Comparison of ENCODE assay signal across 2 cellular contexts in genomic region chr2:2253139-2254016, GRCh38.
A peak's percentile ranks its signal among the peaks of the same experiment; 100 is the strongest.
TF ChIP-seq lines count a peak whose summit lies in the region.

No MANE protein-coding gene starts in this region.

TF ChIP-seq in GM23338, 12 proteins besides CTCF, POLR2A, EP300 and RAD21 (continued from another document):
- TF ChIP-seq, protein P1, sequence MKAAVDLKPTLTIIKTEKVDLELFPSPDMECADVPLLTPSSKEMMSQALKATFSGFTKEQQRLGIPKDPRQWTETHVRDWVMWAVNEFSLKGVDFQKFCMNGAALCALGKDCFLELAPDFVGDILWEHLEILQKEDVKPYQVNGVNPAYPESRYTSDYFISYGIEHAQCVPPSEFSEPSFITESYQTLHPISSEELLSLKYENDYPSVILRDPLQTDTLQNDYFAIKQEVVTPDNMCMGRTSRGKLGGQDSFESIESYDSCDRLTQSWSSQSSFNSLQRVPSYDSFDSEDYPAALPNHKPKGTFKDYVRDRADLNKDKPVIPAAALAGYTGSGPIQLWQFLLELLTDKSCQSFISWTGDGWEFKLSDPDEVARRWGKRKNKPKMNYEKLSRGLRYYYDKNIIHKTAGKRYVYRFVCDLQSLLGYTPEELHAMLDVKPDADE (IDR thresholded peaks at IDR 0.05) = no peak
- TF ChIP-seq JUNB (IDR thresholded peaks at IDR 0.05; ENCODE audit: unreplicated experiment) = no peak

TF ChIP-seq in K562, 482 proteins besides CTCF, POLR2A, EP300 and RAD21 (continued from another document and continues in another):
- TF ChIP-seq, protein P2, sequence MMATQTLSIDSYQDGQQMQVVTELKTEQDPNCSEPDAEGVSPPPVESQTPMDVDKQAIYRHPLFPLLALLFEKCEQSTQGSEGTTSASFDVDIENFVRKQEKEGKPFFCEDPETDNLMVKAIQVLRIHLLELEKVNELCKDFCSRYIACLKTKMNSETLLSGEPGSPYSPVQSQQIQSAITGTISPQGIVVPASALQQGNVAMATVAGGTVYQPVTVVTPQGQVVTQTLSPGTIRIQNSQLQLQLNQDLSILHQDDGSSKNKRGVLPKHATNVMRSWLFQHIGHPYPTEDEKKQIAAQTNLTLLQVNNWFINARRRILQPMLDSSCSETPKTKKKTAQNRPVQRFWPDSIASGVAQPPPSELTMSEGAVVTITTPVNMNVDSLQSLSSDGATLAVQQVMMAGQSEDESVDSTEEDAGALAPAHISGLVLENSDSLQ (IDR thresholded peaks at IDR 0.05) = 0 out of 2 replicates have a peak, but pooled peaks have one; percentile 4
- TF ChIP-seq ZNF212 (CRISPR knock-in tag; IDR thresholded peaks at IDR 0.05) (no peak), ZNF644 (tag; IDR thresholded peaks at IDR 0.05; ENCODE audit: low read depth) (no peak), MTA1 (IDR thresholded peaks at IDR 0.05; ENCODE audit: borderline replicate concordance) (no peak), SUPT5H (IDR thresholded peaks at IDR 0.05) (no peak), ZC3H11A (IDR thresholded peaks at IDR 0.05; ENCODE audit: low read depth, low read length) (no peak), ZBTB49 (CRISPR knock-in tag; IDR thresholded peaks at IDR 0.05; ENCODE audit: borderline replicate concordance) (no peak), ZNF316 (IDR thresholded peaks at IDR 0.05) (peak; percentile 72), PHTF2 (CRISPR knock-in tag; IDR thresholded peaks at IDR 0.05) (no peak), ETV6 (IDR thresholded peaks at IDR 0.05; ENCODE audit: borderline replicate concordance in 1 of 2, low read depth in 2 of 2, low read length in 1 of 2) (peak; percentile 68 to 87; a peak in 3 of 4 replicates), ETV6 (CRISPR knock-in tag; IDR thresholded peaks at IDR 0.05; ENCODE audit: borderline replicate concordance) (no peak), HOXB6 (CRISPR knock-in tag; IDR thresholded peaks at IDR 0.05; ENCODE audit: borderline replicate concordance) (no peak), RBFOX2 (IDR thresholded peaks at IDR 0.05; ENCODE audit: low read depth, low read length) (no peak), C11orf30 (IDR thresholded peaks at IDR 0.05; ENCODE audit: low read depth) (peak; percentile 48; the same call in 1 of the 2 replicates), KLF13 (tag; IDR thresholded peaks at IDR 0.05; ENCODE audit: borderline replicate concordance, low read depth) (no peak), PHF20 (IDR thresholded peaks at IDR 0.05; ENCODE audit: partially characterized antibody) (no peak), NR2F6 (CRISPR knock-in tag; IDR thresholded peaks at IDR 0.05) (no peak), ZNF24 (IDR thresholded peaks at IDR 0.05) (no peak), ZNF766 (CRISPR knock-in tag; conservative IDR thresholded peaks at IDR 0.05) (no peak), TEAD4 (IDR thresholded peaks at IDR 0.05; ENCODE audit: low read length) (no peak), TEAD4 (CRISPR knock-in tag; IDR thresholded peaks at IDR 0.05; ENCODE audit: borderline replicate concordance) (no peak), POU5F1 (IDR thresholded peaks at IDR 0.05; ENCODE audit: borderline replicate concordance, low read depth, low read length, partially characterized antibody) (no peak), SOX6 (IDR thresholded peaks at IDR 0.05) (no peak)
- TF ChIP-seq, protein P3, sequence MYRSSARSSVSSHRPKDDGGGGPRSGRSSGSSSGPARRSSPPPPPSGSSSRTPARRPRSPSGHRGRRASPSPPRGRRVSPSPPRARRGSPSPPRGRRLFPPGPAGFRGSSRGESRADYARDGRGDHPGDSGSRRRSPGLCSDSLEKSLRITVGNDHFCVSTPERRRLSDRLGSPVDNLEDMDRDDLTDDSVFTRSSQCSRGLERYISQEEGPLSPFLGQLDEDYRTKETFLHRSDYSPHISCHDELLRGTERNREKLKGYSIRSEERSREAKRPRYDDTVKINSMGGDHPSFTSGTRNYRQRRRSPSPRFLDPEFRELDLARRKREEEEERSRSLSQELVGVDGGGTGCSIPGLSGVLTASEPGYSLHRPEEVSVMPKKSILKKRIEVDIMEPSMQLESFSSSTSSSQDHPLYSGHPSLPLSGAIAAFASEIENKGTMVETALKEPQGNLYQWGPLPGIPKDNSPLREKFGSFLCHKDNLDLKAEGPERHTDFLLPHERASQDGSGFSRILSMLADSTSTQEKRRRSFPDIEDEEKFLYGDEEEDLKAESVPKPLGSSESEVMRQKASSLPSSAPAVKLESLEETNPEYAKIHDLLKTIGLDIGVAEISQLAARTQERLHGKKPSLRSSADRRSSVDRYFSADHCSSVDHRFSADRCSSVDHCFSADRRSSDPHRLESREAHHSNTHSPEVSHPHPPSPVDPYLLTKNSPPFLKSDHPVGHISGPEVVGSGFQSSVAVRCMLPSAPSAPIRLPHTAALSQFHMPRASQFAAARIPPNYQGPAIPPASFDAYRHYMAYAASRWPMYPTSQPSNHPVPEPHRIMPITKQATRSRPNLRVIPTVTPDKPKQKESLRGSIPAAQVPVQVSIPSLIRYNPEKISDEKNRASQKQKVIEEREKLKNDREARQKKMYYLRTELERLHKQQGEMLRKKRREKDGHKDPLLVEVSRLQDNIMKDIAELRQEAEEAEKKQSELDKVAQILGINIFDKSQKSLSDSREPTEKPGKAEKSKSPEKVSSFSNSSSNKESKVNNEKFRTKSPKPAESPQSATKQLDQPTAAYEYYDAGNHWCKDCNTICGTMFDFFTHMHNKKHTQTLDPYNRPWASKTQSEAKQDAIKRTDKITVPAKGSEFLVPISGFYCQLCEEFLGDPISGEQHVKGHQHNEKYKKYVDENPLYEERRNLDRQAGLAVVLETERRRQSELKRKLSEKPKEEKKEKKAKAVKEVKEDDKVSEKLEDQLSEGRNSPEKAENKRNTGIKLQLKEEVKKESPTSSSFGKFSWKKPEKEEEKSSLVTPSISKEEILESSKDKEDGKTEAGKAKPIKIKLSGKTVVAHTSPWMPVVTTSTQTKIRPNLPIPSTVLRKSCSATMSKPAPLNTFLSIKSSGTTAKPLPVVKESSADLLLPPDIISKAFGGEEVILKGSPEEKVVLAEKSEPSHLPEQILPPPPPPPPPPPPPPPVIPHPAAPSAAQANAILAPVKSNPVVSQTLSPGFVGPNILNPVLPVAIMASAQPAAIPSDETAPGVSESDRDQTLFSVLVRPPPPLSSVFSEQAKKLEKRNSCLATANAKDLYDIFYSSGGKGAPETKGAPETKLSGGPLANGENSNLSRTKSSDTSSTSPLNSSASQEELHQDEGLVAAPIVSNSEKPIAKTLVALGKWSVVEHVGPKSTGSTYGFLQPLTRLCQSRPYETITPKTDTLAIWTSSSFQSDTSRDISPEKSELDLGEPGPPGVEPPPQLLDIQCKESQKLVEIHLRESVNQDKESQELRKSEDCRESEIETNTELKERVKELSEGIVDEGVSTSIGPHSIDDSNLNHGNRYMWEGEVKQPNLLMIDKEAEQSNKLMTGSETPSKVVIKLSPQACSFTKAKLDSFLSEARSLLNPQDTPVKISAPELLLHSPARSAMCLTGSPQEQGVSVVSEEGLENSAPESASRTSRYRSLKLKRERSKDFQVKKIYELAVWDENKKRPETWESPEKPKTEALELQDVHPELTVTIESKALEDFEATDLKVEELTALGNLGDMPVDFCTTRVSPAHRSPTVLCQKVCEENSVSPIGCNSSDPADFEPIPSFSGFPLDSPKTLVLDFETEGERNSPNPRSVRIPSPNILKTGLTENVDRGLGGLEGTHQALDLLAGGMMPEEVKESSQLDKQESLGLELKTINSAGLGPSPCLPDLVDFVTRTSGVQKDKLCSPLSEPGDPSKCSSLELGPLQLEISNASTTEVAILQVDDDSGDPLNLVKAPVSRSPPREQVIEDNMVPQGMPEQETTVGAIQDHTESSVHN (IDR thresholded peaks at IDR 0.05; ENCODE audit: borderline replicate concordance in 1 of 2, low read depth in 1 of 2) = no peak
- TF ChIP-seq, protein P4, sequence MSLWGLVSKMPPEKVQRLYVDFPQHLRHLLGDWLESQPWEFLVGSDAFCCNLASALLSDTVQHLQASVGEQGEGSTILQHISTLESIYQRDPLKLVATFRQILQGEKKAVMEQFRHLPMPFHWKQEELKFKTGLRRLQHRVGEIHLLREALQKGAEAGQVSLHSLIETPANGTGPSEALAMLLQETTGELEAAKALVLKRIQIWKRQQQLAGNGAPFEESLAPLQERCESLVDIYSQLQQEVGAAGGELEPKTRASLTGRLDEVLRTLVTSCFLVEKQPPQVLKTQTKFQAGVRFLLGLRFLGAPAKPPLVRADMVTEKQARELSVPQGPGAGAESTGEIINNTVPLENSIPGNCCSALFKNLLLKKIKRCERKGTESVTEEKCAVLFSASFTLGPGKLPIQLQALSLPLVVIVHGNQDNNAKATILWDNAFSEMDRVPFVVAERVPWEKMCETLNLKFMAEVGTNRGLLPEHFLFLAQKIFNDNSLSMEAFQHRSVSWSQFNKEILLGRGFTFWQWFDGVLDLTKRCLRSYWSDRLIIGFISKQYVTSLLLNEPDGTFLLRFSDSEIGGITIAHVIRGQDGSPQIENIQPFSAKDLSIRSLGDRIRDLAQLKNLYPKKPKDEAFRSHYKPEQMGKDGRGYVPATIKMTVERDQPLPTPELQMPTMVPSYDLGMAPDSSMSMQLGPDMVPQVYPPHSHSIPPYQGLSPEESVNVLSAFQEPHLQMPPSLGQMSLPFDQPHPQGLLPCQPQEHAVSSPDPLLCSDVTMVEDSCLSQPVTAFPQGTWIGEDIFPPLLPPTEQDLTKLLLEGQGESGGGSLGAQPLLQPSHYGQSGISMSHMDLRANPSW (CRISPR knock-in tag; IDR thresholded peaks at IDR 0.05) = no peak
- TF ChIP-seq, protein P5, sequence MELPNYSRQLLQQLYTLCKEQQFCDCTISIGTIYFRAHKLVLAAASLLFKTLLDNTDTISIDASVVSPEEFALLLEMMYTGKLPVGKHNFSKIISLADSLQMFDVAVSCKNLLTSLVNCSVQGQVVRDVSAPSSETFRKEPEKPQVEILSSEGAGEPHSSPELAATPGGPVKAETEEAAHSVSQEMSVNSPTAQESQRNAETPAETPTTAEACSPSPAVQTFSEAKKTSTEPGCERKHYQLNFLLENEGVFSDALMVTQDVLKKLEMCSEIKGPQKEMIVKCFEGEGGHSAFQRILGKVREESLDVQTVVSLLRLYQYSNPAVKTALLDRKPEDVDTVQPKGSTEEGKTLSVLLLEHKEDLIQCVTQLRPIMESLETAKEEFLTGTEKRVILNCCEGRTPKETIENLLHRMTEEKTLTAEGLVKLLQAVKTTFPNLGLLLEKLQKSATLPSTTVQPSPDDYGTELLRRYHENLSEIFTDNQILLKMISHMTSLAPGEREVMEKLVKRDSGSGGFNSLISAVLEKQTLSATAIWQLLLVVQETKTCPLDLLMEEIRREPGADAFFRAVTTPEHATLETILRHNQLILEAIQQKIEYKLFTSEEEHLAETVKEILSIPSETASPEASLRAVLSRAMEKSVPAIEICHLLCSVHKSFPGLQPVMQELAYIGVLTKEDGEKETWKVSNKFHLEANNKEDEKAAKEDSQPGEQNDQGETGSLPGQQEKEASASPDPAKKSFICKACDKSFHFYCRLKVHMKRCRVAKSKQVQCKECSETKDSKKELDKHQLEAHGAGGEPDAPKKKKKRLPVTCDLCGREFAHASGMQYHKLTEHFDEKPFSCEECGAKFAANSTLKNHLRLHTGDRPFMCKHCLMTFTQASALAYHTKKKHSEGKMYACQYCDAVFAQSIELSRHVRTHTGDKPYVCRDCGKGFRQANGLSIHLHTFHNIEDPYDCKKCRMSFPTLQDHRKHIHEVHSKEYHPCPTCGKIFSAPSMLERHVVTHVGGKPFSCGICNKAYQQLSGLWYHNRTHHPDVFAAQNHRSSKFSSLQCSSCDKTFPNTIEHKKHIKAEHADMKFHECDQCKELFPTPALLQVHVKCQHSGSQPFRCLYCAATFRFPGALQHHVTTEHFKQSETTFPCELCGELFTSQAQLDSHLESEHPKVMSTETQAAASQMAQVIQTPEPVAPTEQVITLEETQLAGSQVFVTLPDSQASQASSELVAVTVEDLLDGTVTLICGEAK (IDR thresholded peaks at IDR 0.05) = peak; percentile 87
- TF ChIP-seq, protein P5 (CRISPR knock-in tag; IDR thresholded peaks at IDR 0.05) = no peak
- TF ChIP-seq, protein P6, sequence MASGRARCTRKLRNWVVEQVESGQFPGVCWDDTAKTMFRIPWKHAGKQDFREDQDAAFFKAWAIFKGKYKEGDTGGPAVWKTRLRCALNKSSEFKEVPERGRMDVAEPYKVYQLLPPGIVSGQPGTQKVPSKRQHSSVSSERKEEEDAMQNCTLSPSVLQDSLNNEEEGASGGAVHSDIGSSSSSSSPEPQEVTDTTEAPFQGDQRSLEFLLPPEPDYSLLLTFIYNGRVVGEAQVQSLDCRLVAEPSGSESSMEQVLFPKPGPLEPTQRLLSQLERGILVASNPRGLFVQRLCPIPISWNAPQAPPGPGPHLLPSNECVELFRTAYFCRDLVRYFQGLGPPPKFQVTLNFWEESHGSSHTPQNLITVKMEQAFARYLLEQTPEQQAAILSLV (tag; IDR thresholded peaks at IDR 0.05) = no peak
